In genomic region chr7:5425507-5426225, GRCh38 we compare ENCODE assay signal across 8 cellular contexts.
DNase-seq lines count a peak whose midpoint lies in the region; ATAC-seq and TF ChIP-seq lines count a peak whose summit lies in the region.

No MANE protein-coding gene starts in this region.

- peak overlapping the region in 8 of 10 experiments; percentile 53 to 76 (median 68); a peak in 15 of 20 replicates for H3K4me3 ChIP-seq in BLaER1 treated with 17β-estradiol and CSF1 and Interleukin-3, amounts not matched to agents 10 nM and 100 nM
- H3K4me3 ChIP-seq in HL-60 (replicated peaks; ENCODE audit: insufficient read depth, low read length) (peak overlapping the region; percentile 68), astrocyte of the cerebellum (ENCODE audit: low read depth, low read length) (peak overlapping the region; percentile 75)

- peaks cover 60 to 99% (median 96%) of the 10 kb centered on the region in 11 experiments for H3K27me3 ChIP-seq in BLaER1 treated with 17β-estradiol and CSF1 and Interleukin-3, amounts not matched to agents 10 nM and 100 nM
- H3K27me3 ChIP-seq in HL-60 (ENCODE audit: insufficient read depth, poor library complexity, severe bottlenecking): no peaks in the 10 kb centered on the region

- H3K9ac ChIP-seq in BLaER1 treated with 17β-estradiol and CSF1 and Interleukin-3, amounts not matched to agents 10 nM and 100 nM: peak overlapping the region in 5 of 11 experiments; percentile 75 to 96 (median 92); a peak in 10 of 22 replicates

- peak; percentile 75 to 78 for DNase-seq in HL-60 (ENCODE audit: low read depth in 1 of 2, low spot score in 1 of 2)
- DNase-seq in NCI-H69 (lab: John Stamatoyannopoulos, UW): peak; percentile 96
- DNase-seq in astrocyte of the cerebellum (ENCODE audit: low read depth): peak; percentile 71
- DNase-seq in hippocampal formation (lab: John Stamatoyannopoulos, UW): peak; percentile 79 to 85
- peak; percentile 91 for DNase-seq in putamen (ENCODE audit: low spot score)

- H4K20me1 ChIP-seq in BLaER1 treated with 17β-estradiol and CSF1 and Interleukin-3, amounts not matched to agents 10 nM and 100 nM: peaks cover 43 to 94% (median 77%) of the 10 kb centered on the region in 11 experiments

- TF ChIP-seq CTCF in HL-60 (IDR thresholded peaks at IDR 0.05; ENCODE audit: insufficient read depth, low read length): no peak
- TF ChIP-seq CTCF in astrocyte of the cerebellum (IDR thresholded peaks at IDR 0.05; ENCODE audit: low read depth, low read length, missing control alignments): no peak

- peaks cover 0 to 5% (median 0%) of the 10 kb centered on the region in 11 experiments; a peak in 1 of 22 replicates for H3K36me3 ChIP-seq in BLaER1 treated with 17β-estradiol and CSF1 and Interleukin-3, amounts not matched to agents 10 nM and 100 nM

- peaks cover 30 to 81% (median 77%) of the 10 kb centered on the region in 10 experiments for H3K4me1 ChIP-seq in BLaER1 treated with 17β-estradiol and CSF1 and Interleukin-3, amounts not matched to agents 10 nM and 100 nM

- H3K4me2 ChIP-seq in BLaER1 treated with 17β-estradiol and CSF1 and Interleukin-3, amounts not matched to agents 10 nM and 100 nM: peak overlapping the region; percentile 84 to 100 (median 98)

- H3K27ac ChIP-seq in BLaER1 treated with 17β-estradiol and CSF1 and Interleukin-3, amounts not matched to agents 10 nM and 100 nM: peak overlapping the region in 5 of 11 experiments; percentile 67 to 96 (median 94); a peak in 9 of 22 replicates
- H3K27ac ChIP-seq in HL-60 (replicated peaks): peak overlapping the region; percentile 97

- no peaks in the 10 kb centered on the region for H3K9me3 ChIP-seq in BLaER1 treated with 17β-estradiol and CSF1 and Interleukin-3, amounts not matched to agents 10 nM and 100 nM (replicated peaks in 1 of 11)

- in situ Hi-C loops in astrocyte of the cerebellum (cut with HindIII; ENCODE audit: low sequenced_read_pairs): no loop called here

- ATAC-seq in GM18861 (IDR thresholded peaks at IDR 0.05; ENCODE audit: unreplicated experiment): no peak
- ATAC-seq in HG03108 (IDR thresholded peaks at IDR 0.05; ENCODE audit: unreplicated experiment): no peak
